17 cellular contexts compared by ENCODE assay signal in the genomic region with DNA sequence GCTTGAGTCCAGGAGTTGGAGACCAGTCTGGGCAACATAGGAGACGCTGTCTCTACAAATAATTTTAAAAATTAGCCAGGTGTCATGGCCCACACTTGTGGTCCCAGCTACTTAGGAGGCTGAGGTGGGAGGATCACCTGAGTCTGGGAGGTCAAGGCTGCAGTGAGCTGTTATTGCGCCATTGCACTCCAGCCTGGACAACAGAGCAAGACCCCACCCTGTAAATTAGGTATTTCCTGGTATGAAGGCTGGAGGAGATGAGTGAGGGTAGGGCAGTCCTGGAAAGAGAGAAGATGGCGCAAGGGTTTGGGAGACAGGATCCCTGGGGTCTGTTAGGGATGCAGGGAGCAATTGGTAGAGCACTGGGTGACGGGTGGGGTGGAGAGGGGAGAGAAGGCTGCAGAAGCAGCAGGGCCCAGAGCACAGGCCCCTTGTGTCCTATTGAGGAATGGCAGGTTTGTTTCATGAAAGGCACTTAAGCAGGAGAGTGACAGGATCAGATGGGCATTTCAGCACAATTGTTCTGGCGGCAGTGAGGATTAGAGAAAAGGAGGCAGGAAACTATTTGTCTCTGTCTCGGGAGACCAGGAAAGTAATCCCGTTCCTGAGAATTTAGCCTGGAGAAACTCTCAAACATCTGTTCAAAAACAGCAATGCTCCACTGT. TPM values are rescaled to one million over a fixed set of nuclear protein-coding genes. Genes with fewer than 3 reads are reported as not detected.
DNase-seq lines count a peak whose midpoint lies in the region; ATAC-seq, FAIRE-seq and TF ChIP-seq lines count a peak whose summit lies in the region.
"Had no signal": no experiment of that assay in that cellular context is flagged by ENCODE, and none has a peak within 500 bp of the region (broad histone marks: within the 10 kb centered on the region; RNA-seq: fewer than 3 reads in every experiment).

No MANE protein-coding gene starts in this region.

- RAD21 ChIA-PET in GM12878 (lab: Charles Lee; ENCODE audit: unreplicated experiment): no interaction called here

- no peak for TF ChIP-seq CTCF in GM12878 (IDR thresholded peaks at IDR 0.05 in 2 of 3, conservative IDR thresholded peaks at IDR 0.05 in 1 of 3; ENCODE audit: control insufficient read depth in 2 of 3, extremely low read depth in 1 of 3, insufficient read depth in 1 of 3, low read depth in 3 of 3, low read length in 3 of 3)
- no peak for TF ChIP-seq CTCF in lower lobe of right lung (IDR thresholded peaks at IDR 0.05)
- TF ChIP-seq CTCF in foreskin fibroblast (IDR thresholded peaks at IDR 0.05; ENCODE audit: low read depth, low read length): no peak

- no peak for TF ChIP-seq POLR2A in GM12878 (IDR thresholded peaks at IDR 0.05; ENCODE audit: low read depth, low read length)

- no peak overlapping the region for H3K4me2 ChIP-seq in GM12878 (ENCODE audit: control insufficient read depth, insufficient read depth)
- H3K4me2 ChIP-seq: BLaER1 treated with 17β-estradiol and CSF1 and Interleukin-3, amounts not matched to agents 10 nM and 100 nM had no signal

- H3K9ac ChIP-seq in GM12878 (ENCODE audit: control insufficient read depth, insufficient read depth, low read length): no peak overlapping the region
- H3K9ac ChIP-seq: BLaER1 treated with 17β-estradiol and CSF1 and Interleukin-3, amounts not matched to agents 10 nM and 100 nM had no signal

- H3K4me1 ChIP-seq in GM12878 (ENCODE audit: control insufficient read depth, insufficient read depth, low read length) (no peaks in the 10 kb centered on the region; the same call in none of the 2 replicates), lower lobe of right lung (no peaks in the 10 kb centered on the region)
- H3K4me1 ChIP-seq: BLaER1 treated with 17β-estradiol and CSF1 and Interleukin-3, amounts not matched to agents 10 nM and 100 nM; colonic mucosa had no signal

- POLR2A ChIA-PET in GM12878 (lab: Charles Lee): no interaction called here

- WGBS in GM12878 (ENCODE audit: insufficient coverage, insufficient replicate concordance, low lambda C conversion rate, missing lambda C conversion rate): 87% methylated on average over 6 of the region's 7 CpGs

- CTCF ChIA-PET in GM12878 (lab: Yijun Ruan, JAX): interaction anchor here (1.4 kb wide), 1 partner anchor 9 kb away, joined by 3 read pairs; no protein-coding TSS in a partner anchor

- in situ Hi-C loops in GM12878 (cut with MboI): no loop called here

- no peaks in the 10 kb centered on the region for H4K20me1 ChIP-seq in GM12878 (ENCODE audit: control insufficient read depth, insufficient read depth)
- H4K20me1 ChIP-seq: BLaER1 treated with 17β-estradiol and CSF1 and Interleukin-3, amounts not matched to agents 10 nM and 100 nM had no signal

- DNase-seq in DMS 273 treated with DMSO at 0.1 percent for 48 hours (lab: John Stamatoyannopoulos, UW) (peak; percentile 41), NCI-H1694 (lab: John Stamatoyannopoulos, UW) (peak; percentile 77), GM12878 (ENCODE audit: low read depth, low spot score) (no peak), myocyte (ENCODE audit: low read depth) (peak; percentile 87), lower lobe of right lung (no peak), foreskin fibroblast (no peak)
- no peak for DNase-seq in stimulated activated CD4-positive, alpha-beta T cell treated with anti-CD3 and anti-CD28 coated beads, Interleukin-4, amount 100 ng/mL, for 24 hours
- DNase-seq: activated CD8-positive, alpha-beta memory T cell treated with anti-CD3 and anti-CD28 coated beads, Interleukin-2, amount 50 U/mL, for 48 hours; activated naive CD8-positive, alpha-beta T cell treated with anti-CD3 and anti-CD28 coated beads for 36 hours; colonic mucosa; NCI-H146; NCI-H774; SIG-M5; stimulated activated CD4-positive, alpha-beta T cell treated with anti-CD3 and anti-CD28 coated beads, Interleukin-1b, Interleukin-23, amount 100 ng/mL, for 48 hours had no signal

- SMC1A ChIA-PET in GM12878 (lab: Charles Lee; ENCODE audit: uncharacterized antibody, unreplicated experiment): interaction anchor here (1.0 kb wide), 1 partner anchor 11 kb away, joined by 3 read pairs; no protein-coding TSS in a partner anchor

- no peaks in the 10 kb centered on the region for H3K79me2 ChIP-seq in GM12878 (ENCODE audit: control insufficient read depth, insufficient read depth, low read length)

- no peak for FAIRE-seq in GM12878 (lab: Jason Lieb, UNC)
- FAIRE-seq: G401.6 had no signal

- ATAC-seq in GM12878: 0 out of 3 replicates have a peak, but pooled peaks have one; percentile 29
- ATAC-seq in lower lobe of right lung: no peak
- no peak for ATAC-seq in HG02642 (IDR thresholded peaks at IDR 0.05; ENCODE audit: poor library complexity, unreplicated experiment)

- no peak overlapping the region for H2AFZ ChIP-seq in GM12878 (ENCODE audit: control insufficient read depth, low read depth, low read length)

- H3K4me3 ChIP-seq in GM12878: no peak overlapping the region
- H3K4me3 ChIP-seq in lower lobe of right lung: no peak overlapping the region
- no peak overlapping the region for H3K4me3 ChIP-seq in foreskin fibroblast (ENCODE audit: low read depth in 1 of 2, low read length in 2 of 2)
- H3K4me3 ChIP-seq: BLaER1 treated with 17β-estradiol and CSF1 and Interleukin-3, amounts not matched to agents 10 nM and 100 nM; colonic mucosa had no signal

- H3K27me3 ChIP-seq in GM12878 (replicated peaks in 1 of 2; ENCODE audit: control insufficient read depth in 2 of 2, insufficient read depth in 2 of 2, low read length in 1 of 2): no peaks in the 10 kb centered on the region
- no peaks in the 10 kb centered on the region for H3K27me3 ChIP-seq in lower lobe of right lung (ENCODE audit: low read depth)
- H3K27me3 ChIP-seq: BLaER1 treated with 17β-estradiol and CSF1 and Interleukin-3, amounts not matched to agents 10 nM and 100 nM; colonic mucosa had no signal

- BruUV-seq in GM12878 (replicated peaks; lab: Mats Ljungman, UMichigan): no TSS peak

- intact Hi-C loops in GM12878 (cut with micrococcal nuclease; ENCODE audit: unreplicated experiment): no loop called here
- intact Hi-C loops in lower lobe of right lung (cut with DNase I): no loop called here

- TF ChIP-seq RAD21 in GM12878 (IDR thresholded peaks at IDR 0.05; ENCODE audit: insufficient read depth, low read depth, low read length): no peak

- TF ChIP-seq EP300 in GM12878 (IDR thresholded peaks at IDR 0.05; ENCODE audit: borderline replicate concordance in 1 of 2, control insufficient read depth in 1 of 2, low read depth in 2 of 2, low read length in 2 of 2): no peak

- H3K36me3 ChIP-seq in GM12878 (ENCODE audit: control insufficient read depth in 2 of 2, insufficient read depth in 2 of 2, low read length in 1 of 2) (no peaks in the 10 kb centered on the region), lower lobe of right lung (no peaks in the 10 kb centered on the region)
- H3K36me3 ChIP-seq: BLaER1 treated with 17β-estradiol and CSF1 and Interleukin-3, amounts not matched to agents 10 nM and 100 nM; colonic mucosa had no signal

- H3K9me3 ChIP-seq in GM12878 (replicated peaks; ENCODE audit: control insufficient read depth, insufficient read depth, low read length) (peaks cover 2% of the 10 kb centered on the region; the same call in 2 of the 3 replicates), lower lobe of right lung (peaks cover 10% of the 10 kb centered on the region)
- H3K9me3 ChIP-seq: colonic mucosa had no signal

- H3K27ac ChIP-seq in GM12878 (ENCODE audit: control insufficient read depth, insufficient read depth) (no peak overlapping the region), lower lobe of right lung (no peak overlapping the region)
- H3K27ac ChIP-seq: BLaER1 treated with 17β-estradiol and CSF1 and Interleukin-3, amounts not matched to agents 10 nM and 100 nM; colonic mucosa had no signal

TF ChIP-seq in GM12878, 131 proteins besides CTCF, POLR2A, EP300 and RAD21 (continues in another document):
- TF ChIP-seq, protein P1, sequence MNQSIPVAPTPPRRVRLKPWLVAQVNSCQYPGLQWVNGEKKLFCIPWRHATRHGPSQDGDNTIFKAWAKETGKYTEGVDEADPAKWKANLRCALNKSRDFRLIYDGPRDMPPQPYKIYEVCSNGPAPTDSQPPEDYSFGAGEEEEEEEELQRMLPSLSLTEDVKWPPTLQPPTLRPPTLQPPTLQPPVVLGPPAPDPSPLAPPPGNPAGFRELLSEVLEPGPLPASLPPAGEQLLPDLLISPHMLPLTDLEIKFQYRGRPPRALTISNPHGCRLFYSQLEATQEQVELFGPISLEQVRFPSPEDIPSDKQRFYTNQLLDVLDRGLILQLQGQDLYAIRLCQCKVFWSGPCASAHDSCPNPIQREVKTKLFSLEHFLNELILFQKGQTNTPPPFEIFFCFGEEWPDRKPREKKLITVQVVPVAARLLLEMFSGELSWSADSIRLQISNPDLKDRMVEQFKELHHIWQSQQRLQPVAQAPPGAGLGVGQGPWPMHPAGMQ (IDR thresholded peaks at IDR 0.05; ENCODE audit: borderline replicate concordance): no peak
- TF ChIP-seq SUZ12 (IDR thresholded peaks at IDR 0.05; ENCODE audit: unreplicated experiment): no peak
- no peak for TF ChIP-seq NFYA (IDR thresholded peaks at IDR 0.05; ENCODE audit: borderline replicate concordance, low read depth, low read length)

RNA-seq across cellular contexts. Expression of a gene that starts 47.2 kb away (rescaled TPM):
- 248 and 283 TPM in 2 replicates for total RNA-seq in GM12878 (2013; cell fraction: nucleolus; rRNA removed)
- total RNA-seq in GM12878 (2014; rRNA removed) (56.5 and 76.5 TPM in 2 replicates), GM12878 (2014; rRNA removed; fragmentation: Illumina TruSeq; extraction: Trizol) (149 and 150 TPM in 2 replicates), GM12878 (2021) (87.5 and 92.1 TPM in 2 replicates), myocyte (203 and 227 TPM in 2 replicates), lower lobe of right lung (164 TPM)
- 33.0 TPM for polyA plus RNA-seq in GM12878 (2011; ENCODE audit: low read depth)
- polyA plus RNA-seq in GM12878 (2011; rRNA removed) (81.0 and 164 TPM in 2 replicates), GM12878 (2014; fragmentation: Illumina TruSeq; extraction: Trizol) (109 and 134 TPM in 2 replicates), GM12878 (2014; fragmentation: Nextera tagmentation; extraction: Ambion mirVana) (10 to 100 TPM; 52.9 to 79.5 TPM), GM12878 (2014; rRNA removed) (42.5 and 50.6 TPM in 2 replicates), GM12878 (2016; fragmentation: Nextera tagmentation; extraction: Ambion mirVana) (100 to 1,000 TPM; 112 to 154 TPM)
- 14.2 and 15.8 TPM in 2 replicates for polyA plus RNA-seq in GM12878 (2011; cell fraction: cytosol; rRNA removed)
- 75.8 and 81.3 TPM in 2 replicates for polyA plus RNA-seq in GM12878 (2011; cell fraction: nucleus; rRNA removed)
- polyA plus RNA-seq in GM12878 (2012): 53.8 and 73.2 TPM in 2 replicates
- 30.6 and 47.9 TPM in 2 replicates for polyA minus RNA-seq in GM12878 (2011; rRNA and poly(A)+ RNA removed)
- 24.3 and 33.7 TPM in 2 replicates for polyA minus RNA-seq in GM12878 (2011; cell fraction: cytosol; rRNA and poly(A)+ RNA removed)
- 87.5 and 128 TPM in 2 replicates for polyA minus RNA-seq in GM12878 (2011; cell fraction: nucleus; rRNA and poly(A)+ RNA removed)
- 58.0 TPM for polyA plus RNA-seq in myocyte (2012)

Comparison
In these comparisons a context has a peak if more than half of its experiments do, and no peak if none do; other contexts are left out.
1. DNase-seq: peak in DMS 273 treated with DMSO at 0.1 percent for 48 hours (single experiment), NCI-H1694 (single experiment) and myocyte (single experiment); none in GM12878 (single experiment), lower lobe of right lung (single experiment), stimulated activated CD4-positive, alpha-beta T cell treated with anti-CD3 and anti-CD28 coated beads, Interleukin-4, amount 100 ng/mL, for 24 hours (single experiment) and foreskin fibroblast (0 of 2).